ENCODE assay signal across 1 cellular context in genomic region chr3:27090265-27091041, GRCh38.
TF ChIP-seq lines count a peak whose summit lies in the region.

No MANE protein-coding gene starts in this region.

TF ChIP-seq in WTC11, 78 proteins besides CTCF, POLR2A, EP300 and RAD21 (continued from another document):
- TF ChIP-seq STAT6 (CRISPR knock-in tag; conservative IDR thresholded peaks at IDR 0.05; ENCODE audit: low read depth) (no peak), MLX (CRISPR knock-in tag; IDR thresholded peaks at IDR 0.05) (no peak), NFE2L1 (CRISPR knock-in tag; IDR thresholded peaks at IDR 0.05) (no peak), FOXP1 (CRISPR knock-in tag; IDR thresholded peaks at IDR 0.05; ENCODE audit: borderline replicate concordance) (no peak)
